8 cellular contexts compared by ENCODE assay signal in genomic region chr5:78887384-78888118, GRCh38.
A peak's percentile ranks its signal among the peaks of the same experiment; 100 is the strongest.
DNase-seq lines count a peak whose midpoint lies in the region; ATAC-seq and TF ChIP-seq lines count a peak whose summit lies in the region.

No MANE protein-coding gene starts in this region.

- H3K9me3 ChIP-seq in thyroid gland, result no peaks in the 10 kb centered on the region

- ATAC-seq in HG03196 (IDR thresholded peaks at IDR 0.05; ENCODE audit: unreplicated experiment), result peak; percentile 87

- no peaks in the 10 kb centered on the region for H3K9me3 Mint-ChIP-seq in activated CD4-positive, alpha-beta memory T cell treated with anti-CD3 and anti-CD28 coated beads, Interleukin-2, amount 10 ng/mL, durations not matched to agents 7 days and 5 days

- TF ChIP-seq POLR2A in thyroid gland (IDR thresholded peaks at IDR 0.05), result no peak

- peaks cover 5% of the 10 kb centered on the region for H3K36me3 Mint-ChIP-seq in activated CD4-positive, alpha-beta memory T cell treated with anti-CD3 and anti-CD28 coated beads, Interleukin-2, amount 10 ng/mL, durations not matched to agents 7 days and 5 days (ENCODE audit: low read depth)

- intact Hi-C loops in thyroid gland (cut with DNase I), result no loop called here

- no peaks in the 10 kb centered on the region for H3K36me3 ChIP-seq in thyroid gland

- H3K27ac Mint-ChIP-seq in activated CD4-positive, alpha-beta memory T cell treated with anti-CD3 and anti-CD28 coated beads, Interleukin-2, amount 10 ng/mL, durations not matched to agents 7 days and 5 days, result no peak overlapping the region

- no peaks in the 10 kb centered on the region for H3K4me1 ChIP-seq in thyroid gland

- TF ChIP-seq CTCF in GM12873 (IDR thresholded peaks at IDR 0.05; ENCODE audit: insufficient read depth, low read depth, low read length, missing control alignments) (peak; percentile 28), GM20000 (IDR thresholded peaks at IDR 0.05; ENCODE audit: extremely low read depth, missing control alignments) (no peak), thyroid gland (IDR thresholded peaks at IDR 0.05) (no peak)

- no peak overlapping the region for H3K4me3 ChIP-seq in thyroid gland (replicated peaks in 1 of 3)

- H3K27me3 ChIP-seq in thyroid gland, result no peaks in the 10 kb centered on the region

- CTCF ChIA-PET in activated CD4-positive, alpha-beta memory T cell treated with anti-CD3 and anti-CD28 coated beads, Interleukin-2, amount 10 ng/mL, durations not matched to agents 7 days and 5 days (lab: Charles Lee), result interaction anchor here (0.7 to 1.5 kb wide), 4 partner anchors 10 to 69 kb away, joined by 3 to 5 read pairs (median 4); no protein-coding TSS in a partner anchor

- H3K4me1 Mint-ChIP-seq in activated CD4-positive, alpha-beta memory T cell treated with anti-CD3 and anti-CD28 coated beads, Interleukin-2, amount 10 ng/mL, durations not matched to agents 7 days and 5 days, result peaks cover 17% of the 10 kb centered on the region

- DNase-seq in GM20000 (ENCODE audit: low spot score) (peak; percentile 54), thyroid gland (no peak), NCI-H187 treated with DMSO at 0.1 percent for 48 hours (lab: John Stamatoyannopoulos, UW) (no peak), NCI-H2081 treated with DMSO at 0.1 percent for 48 hours (lab: John Stamatoyannopoulos, UW) (no peak)
- DNase-seq in activated CD4-positive, alpha-beta memory T cell treated with anti-CD3 and anti-CD28 coated beads, Interleukin-2, amount 10 ng/mL, durations not matched to agents 7 days and 5 days, result peak; percentile 20
- no peak for DNase-seq in stimulated activated CD4-positive, alpha-beta T cell treated with anti-CD3 and anti-CD28 coated beads, Interleukin-2, amount 100 ng/mL, for 24 hours

- H3K27me3 Mint-ChIP-seq in activated CD4-positive, alpha-beta memory T cell treated with anti-CD3 and anti-CD28 coated beads, Interleukin-2, amount 10 ng/mL, durations not matched to agents 7 days and 5 days, result no peaks in the 10 kb centered on the region

- 89% methylated on average over 6 of the region's 6 CpGs for WGBS in thyroid gland, 2 donors

- H3K27ac ChIP-seq in thyroid gland, result no peak overlapping the region

- POLR2A ChIA-PET in activated CD4-positive, alpha-beta memory T cell treated with anti-CD3 and anti-CD28 coated beads, Interleukin-2, amount 10 ng/mL, durations not matched to agents 7 days and 5 days (lab: Charles Lee), result interaction anchor here (0.6 kb wide), 1 partner anchor 98 kb away, joined by 4 read pairs; no protein-coding TSS in a partner anchor

- H3K4me3 Mint-ChIP-seq in activated CD4-positive, alpha-beta memory T cell treated with anti-CD3 and anti-CD28 coated beads, Interleukin-2, amount 10 ng/mL, durations not matched to agents 7 days and 5 days, result no peak overlapping the region

Comparison
In these comparisons a context has a peak if more than half of its experiments do, and no peak if none do; other contexts are left out.
1. DNase-seq: peak in GM20000 (single experiment) and activated CD4-positive, alpha-beta memory T cell treated with anti-CD3 and anti-CD28 coated beads, Interleukin-2, amount 10 ng/mL, durations not matched to agents 7 days and 5 days (single experiment); none in thyroid gland (0 of 2), NCI-H187 treated with DMSO at 0.1 percent for 48 hours (single experiment), NCI-H2081 treated with DMSO at 0.1 percent for 48 hours (single experiment) and stimulated activated CD4-positive, alpha-beta T cell treated with anti-CD3 and anti-CD28 coated beads, Interleukin-2, amount 100 ng/mL, for 24 hours (0 of 2).